11 cellular contexts compared by ENCODE assay signal in the genomic region with DNA sequence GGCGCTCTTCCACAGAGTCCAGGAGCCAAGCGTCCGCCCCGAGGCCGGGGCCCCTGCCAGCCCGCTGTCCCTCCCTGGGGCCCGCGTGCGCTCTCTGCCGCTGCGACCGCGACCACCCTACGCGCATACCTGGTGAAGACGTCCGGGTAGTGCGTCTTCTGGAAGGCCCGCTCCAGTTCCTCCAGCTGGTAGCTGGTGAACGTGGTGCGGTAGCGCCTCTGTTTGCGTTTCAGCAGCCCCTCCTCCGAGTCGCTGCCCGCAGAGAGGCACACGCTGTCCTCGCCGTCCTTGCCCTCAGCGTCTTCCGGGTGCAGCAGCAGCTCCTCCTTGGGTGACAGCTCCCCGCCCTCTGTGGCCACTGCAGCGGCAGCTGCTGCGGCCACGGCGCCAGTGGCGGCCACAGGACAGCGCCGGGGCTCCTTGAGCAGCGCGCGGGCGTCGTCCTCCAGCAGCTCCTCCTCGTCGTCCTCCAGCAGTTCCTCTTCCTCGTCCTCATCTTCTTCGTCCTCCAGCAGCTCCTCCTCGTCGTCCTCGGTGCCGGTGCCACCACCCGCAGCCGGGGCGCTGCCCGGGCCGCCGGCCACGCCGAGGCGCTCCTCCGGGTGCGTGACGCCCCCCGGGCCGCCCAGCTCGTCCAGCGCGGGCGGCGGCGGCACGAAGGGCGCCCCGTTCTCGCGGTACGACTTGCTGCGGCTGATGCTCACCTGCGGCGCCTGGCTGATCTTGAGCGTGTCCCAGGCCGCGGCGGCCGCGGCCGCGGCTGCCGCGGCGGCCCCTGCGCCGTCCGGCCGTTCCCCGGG. TPM values are rescaled to one million over a fixed set of nuclear protein-coding genes. Genes with fewer than 3 reads are reported as not detected.
A peak's percentile ranks its signal among the peaks of the same experiment; 100 is the strongest.
DNase-seq lines count a peak whose midpoint lies in the region; ATAC-seq, FAIRE-seq and TF ChIP-seq lines count a peak whose summit lies in the region.
"Had no signal": no experiment of that assay in that cellular context is flagged by ENCODE, and none has a peak within 500 bp of the region (broad histone marks: within the 10 kb centered on the region; RNA-seq: fewer than 3 reads in every experiment).

No MANE protein-coding gene starts in this region.

- H3K4me3 ChIP-seq in WERI-Rb-1 (ENCODE audit: low read depth, low read length) (peak overlapping the region; percentile 32), mesenchymal stem cell (ENCODE audit: insufficient read depth in 1 of 2, low read depth in 1 of 2, low read length in 2 of 2) (no peak overlapping the region)

- H3K4me1 ChIP-seq in mesenchymal stem cell (ENCODE audit: control insufficient read depth, insufficient read depth, low read depth, low read length): peaks cover 16% of the 10 kb centered on the region

- no peak overlapping the region for H2BK12ac ChIP-seq in mesenchymal stem cell (ENCODE audit: low read length in 2 of 2)

- no peak for TF ChIP-seq CTCF in WERI-Rb-1 (IDR thresholded peaks at IDR 0.05; ENCODE audit: low read depth, low read length)
- TF ChIP-seq CTCF in D721Med (IDR thresholded peaks at IDR 0.05; ENCODE audit: insufficient read depth, missing control alignments): no peak

- no peak overlapping the region for H2BK120ac ChIP-seq in mesenchymal stem cell (ENCODE audit: low read depth, low read length)

- FAIRE-seq in D721Med (lab: Jason Lieb, UNC) (no peak), H54 (lab: Jason Lieb, UNC) (no peak)
- FAIRE-seq: GM12891, RCC 7860 had no signal

- H2BK15ac ChIP-seq in mesenchymal stem cell (ENCODE audit: low read depth, poor library complexity, severe bottlenecking): no peak overlapping the region

- H2AK5ac ChIP-seq in mesenchymal stem cell (ENCODE audit: low read length, severe bottlenecking): no peak overlapping the region

- peak overlapping the region; percentile 50 for H3K4me2 ChIP-seq in mesenchymal stem cell (ENCODE audit: low read length, poor library complexity, severe bottlenecking)

- no peaks in the 10 kb centered on the region for H3K79me1 ChIP-seq in mesenchymal stem cell (replicated peaks; ENCODE audit: low read length, poor library complexity, severe bottlenecking)

- H3K27ac ChIP-seq in WERI-Rb-1: no peak overlapping the region
- H3K27ac ChIP-seq in mesenchymal stem cell (ENCODE audit: low read length, poor library complexity, severe bottlenecking): no peak overlapping the region
- H3K27ac ChIP-seq: epithelial cell of prostate had no signal

- H2AFZ ChIP-seq in mesenchymal stem cell (ENCODE audit: low read depth, low read length): no peak overlapping the region

- H3K18ac ChIP-seq in mesenchymal stem cell (ENCODE audit: low read depth in 1 of 2, low read length in 2 of 2): no peak overlapping the region

- ATAC-seq in GM21390 (IDR thresholded peaks at IDR 0.05; ENCODE audit: unreplicated experiment) (peak; percentile 33), GM21737 (IDR thresholded peaks at IDR 0.05; ENCODE audit: unreplicated experiment) (no peak)

- H3K23ac ChIP-seq in mesenchymal stem cell (ENCODE audit: low read length in 2 of 2): no peak overlapping the region

- no peaks in the 10 kb centered on the region for H3K36me3 ChIP-seq in WERI-Rb-1
- no peaks in the 10 kb centered on the region for H3K36me3 ChIP-seq in mesenchymal stem cell (ENCODE audit: control insufficient read depth in 1 of 2, insufficient read depth in 2 of 2, low read depth in 1 of 2, low read length in 2 of 2)

- peaks cover 4% of the 10 kb centered on the region for H3K9me3 ChIP-seq in WERI-Rb-1 (ENCODE audit: severe bottlenecking)
- peaks cover 4% of the 10 kb centered on the region for H3K9me3 ChIP-seq in mesenchymal stem cell (ENCODE audit: control insufficient read depth, low read length)

- no peak overlapping the region for H3K4ac ChIP-seq in mesenchymal stem cell (ENCODE audit: low read depth in 1 of 2, low read length in 2 of 2)

- no peak for TF ChIP-seq POLR2A in H54 (IDR thresholded peaks at IDR 0.05; ENCODE audit: low read depth, low read length)

- H3K27me3 ChIP-seq in WERI-Rb-1 (ENCODE audit: insufficient read depth, low read depth, severe bottlenecking): peaks cover 96% of the 10 kb centered on the region
- peaks cover 89 to 92% of the 10 kb centered on the region in 2 experiments for H3K27me3 ChIP-seq in mesenchymal stem cell (ENCODE audit: control insufficient read depth in 1 of 2, insufficient read depth in 1 of 2, low read length in 2 of 2)

- peak; percentile 17 for DNase-seq in AG20443 (ENCODE audit: low spot score)
- DNase-seq in WERI-Rb-1: no peak
- no peak for DNase-seq in mesenchymal stem cell
- DNase-seq in D721Med (ENCODE audit: insufficient read length, low spot score): no peak
- DNase-seq in putamen (ENCODE audit: low spot score): no peak
- no peak for DNase-seq in H54 (ENCODE audit: insufficient read length, low spot score)

- no peak overlapping the region for H3K9ac ChIP-seq in mesenchymal stem cell (ENCODE audit: low read length)

- no peak overlapping the region for H4K8ac ChIP-seq in mesenchymal stem cell (ENCODE audit: low read length)

- 2% methylated on average over 41 of the region's 97 CpGs for WGBS in mesenchymal stem cell

- no peak overlapping the region for H4K91ac ChIP-seq in mesenchymal stem cell (ENCODE audit: low read length)

- H2BK5ac ChIP-seq in mesenchymal stem cell (ENCODE audit: low read depth, low read length, poor library complexity, severe bottlenecking): no peak overlapping the region

- H3K14ac ChIP-seq in mesenchymal stem cell (ENCODE audit: low read length in 2 of 2): no peak overlapping the region

RNA-seq across cellular contexts. Expression of a gene that starts 2.8 kb away (rescaled TPM):
- polyA plus RNA-seq in mesenchymal stem cell (2013, experiment 1 of 2): not detected
- polyA plus RNA-seq in mesenchymal stem cell (2013, experiment 2 of 2): not detected
